10 cellular contexts compared by ENCODE assay signal in genomic region chr9:9846538-9846937, GRCh38.
A peak's percentile ranks its signal among the peaks of the same experiment; 100 is the strongest.
DNase-seq lines count a peak whose midpoint lies in the region; ATAC-seq lines count a peak whose summit lies in the region.
"Had no signal": no experiment of that assay in that cellular context is flagged by ENCODE, and none has a peak within 500 bp of the region (broad histone marks: within the 10 kb centered on the region; RNA-seq: fewer than 3 reads in every experiment).

No MANE protein-coding gene starts in this region.

- no CpG with 5 or more reads among the region's 1 CpG for WGBS in trophoblast cell (ENCODE audit: extremely low coverage, insufficient coverage, insufficient read length)

- H3K27ac ChIP-seq in KOPT-K1 (ENCODE audit: low read depth, low read length, poor library complexity, severe bottlenecking), result peak overlapping the region; percentile 22
- no peak overlapping the region for H3K27ac ChIP-seq in trophoblast cell (ENCODE audit: low read depth, low read length)

- H4K12ac ChIP-seq in trophoblast cell (ENCODE audit: low read depth, low read length), result no peak overlapping the region

- H3K9me3 ChIP-seq in KOPT-K1 (ENCODE audit: insufficient read depth, low read length, poor library complexity, severe bottlenecking) (no peaks in the 10 kb centered on the region), trophoblast cell (ENCODE audit: insufficient read depth, low read depth, low read length) (no peaks in the 10 kb centered on the region)

- H3K18ac ChIP-seq in trophoblast cell (ENCODE audit: low read length), result no peak overlapping the region

- DNase-seq in trophoblast cell (no peak), H4 (ENCODE audit: low spot score) (no peak), SW480 (ENCODE audit: low spot score) (no peak), DMS114 treated with DMSO at 0.1 percent for 48 hours (lab: John Stamatoyannopoulos, UW; ENCODE audit: unreplicated experiment) (no peak)
- DNase-seq: activated naive CD4-positive, alpha-beta T cell treated with anti-CD3 and anti-CD28 coated beads for 36 hours; CD4-positive, alpha-beta memory T cell had no signal

- no peak overlapping the region for H2AK5ac ChIP-seq in trophoblast cell (ENCODE audit: low read length)

- H3K9ac ChIP-seq in trophoblast cell (ENCODE audit: low read length), result no peak overlapping the region

- no peak overlapping the region for H2BK5ac ChIP-seq in trophoblast cell (ENCODE audit: low read depth, low read length, poor library complexity)

- no peak overlapping the region for H2AFZ ChIP-seq in trophoblast cell (ENCODE audit: insufficient read depth, low read length, poor library complexity)

- H3K4ac ChIP-seq in trophoblast cell (ENCODE audit: low read depth, low read length), result no peak overlapping the region

- no peak overlapping the region for H3K23ac ChIP-seq in trophoblast cell (ENCODE audit: low read length)

- no peaks in the 10 kb centered on the region for H3K36me3 ChIP-seq in KOPT-K1 (ENCODE audit: insufficient read depth, low read length)
- H3K36me3 ChIP-seq in trophoblast cell (ENCODE audit: control insufficient read depth in 1 of 2, insufficient read depth in 2 of 2, low read length in 2 of 2), result no peaks in the 10 kb centered on the region

- H4K8ac ChIP-seq in trophoblast cell (ENCODE audit: low read depth, low read length), result no peak overlapping the region

- no peak overlapping the region for H3K4me3 ChIP-seq in trophoblast cell (ENCODE audit: low read depth, low read length)

- H3K4me2 ChIP-seq in trophoblast cell (ENCODE audit: low read length), result no peak overlapping the region

- no peaks in the 10 kb centered on the region for H3K27me3 ChIP-seq in trophoblast cell (ENCODE audit: insufficient read depth, low read length)

- no peak overlapping the region for H2BK120ac ChIP-seq in trophoblast cell (ENCODE audit: insufficient read depth, low read length, poor library complexity)

- no peak overlapping the region for H3K14ac ChIP-seq in trophoblast cell (ENCODE audit: low read length)

- ATAC-seq in GM18498 (IDR thresholded peaks at IDR 0.05; ENCODE audit: unreplicated experiment), result peak; percentile 90
- peak; percentile 83 for ATAC-seq in GM19452 (IDR thresholded peaks at IDR 0.05; ENCODE audit: unreplicated experiment)
- peak; percentile 94 for ATAC-seq in HG02943 (IDR thresholded peaks at IDR 0.05; ENCODE audit: low read depth, unreplicated experiment)

- no peak overlapping the region for H4K91ac ChIP-seq in trophoblast cell (ENCODE audit: low read depth, low read length)

- H3K79me2 ChIP-seq in trophoblast cell (ENCODE audit: control insufficient read depth, insufficient read depth, low read length, poor library complexity), result no peaks in the 10 kb centered on the region

- H2BK12ac ChIP-seq in trophoblast cell (ENCODE audit: low read length), result no peak overlapping the region

- no peaks in the 10 kb centered on the region for H3K4me1 ChIP-seq in trophoblast cell (ENCODE audit: control insufficient read depth in 1 of 2, insufficient read depth in 2 of 2, low read length in 2 of 2)

- no peaks in the 10 kb centered on the region for H3K79me1 ChIP-seq in trophoblast cell (ENCODE audit: low read length)
